14 cellular contexts compared by ENCODE assay signal in the genomic region with DNA sequence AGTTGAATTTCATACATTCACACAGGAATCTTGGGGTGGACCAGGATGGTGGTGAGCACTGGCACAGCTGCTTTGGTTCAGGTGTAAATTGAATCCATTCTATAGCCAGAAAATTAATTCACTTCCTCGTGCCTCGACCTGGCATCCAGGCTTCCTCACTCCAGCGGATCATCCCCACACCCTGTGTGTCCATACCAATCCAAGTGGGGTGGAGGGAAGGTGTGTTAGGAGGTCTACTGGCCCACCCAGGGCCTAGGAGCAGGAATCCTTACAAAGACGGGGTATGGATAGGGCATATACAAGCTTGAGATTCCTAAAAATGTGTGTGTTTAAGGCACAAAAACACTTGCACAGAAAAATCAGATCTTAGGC.
DNase-seq lines count a peak whose midpoint lies in the region; ATAC-seq and TF ChIP-seq lines count a peak whose summit lies in the region.
"Had no signal": no experiment of that assay in that cellular context is flagged by ENCODE, and none has a peak within 500 bp of the region (broad histone marks: within the 10 kb centered on the region; RNA-seq: fewer than 3 reads in every experiment).

No MANE protein-coding gene starts in this region.

- 84% methylated on average over 4 of the region's 4 CpGs for WGBS in hepatocyte (ENCODE audit: low lambda C conversion rate, missing lambda C conversion rate)
- no CpG with 5 or more reads among the region's 4 CpGs for WGBS in neuronal stem cell (ENCODE audit: extremely low coverage in 2 of 2, insufficient read length in 2 of 2, insufficient replicate concordance in 1 of 2), 2 donors

- no peaks in the 10 kb centered on the region for H3K36me3 Mint-ChIP-seq in MCF 10A (ENCODE audit: insufficient read depth, unreplicated experiment)
- H3K36me3 Mint-ChIP-seq in activated naive CD4-positive, alpha-beta T cell treated with anti-CD3 and anti-CD28 coated beads, Interleukin-2, amount 50 U/mL, for 72 hours = no peaks in the 10 kb centered on the region
- H3K36me3 Mint-ChIP-seq: CD4-positive, alpha-beta memory T cell had no signal

- no peaks in the 10 kb centered on the region for H3K79me1 ChIP-seq in neuronal stem cell (ENCODE audit: low read depth, low read length)

- H4K91ac ChIP-seq in neuronal stem cell (ENCODE audit: low read depth, low read length, poor library complexity) = no peak overlapping the region

- peaks cover 0 to 5% of the 10 kb centered on the region in 2 donors for H3K9me3 ChIP-seq in breast epithelium
- no peaks in the 10 kb centered on the region for H3K9me3 ChIP-seq in hepatocyte (ENCODE audit: low read depth)
- H3K9me3 ChIP-seq in neuronal stem cell (replicated peaks in 1 of 2; ENCODE audit: control insufficient read depth in 2 of 2, insufficient read depth in 1 of 2, low read depth in 1 of 2, low read length in 2 of 2) = peaks cover 0 to 2% of the 10 kb centered on the region in 2 donors
- H3K9me3 ChIP-seq in upper lobe of right lung = no peaks in the 10 kb centered on the region
- H3K9me3 ChIP-seq in effector memory CD4-positive, alpha-beta T cell (ENCODE audit: control insufficient read depth, low read length) = no peaks in the 10 kb centered on the region

- H3K79me2 ChIP-seq in hepatocyte = no peaks in the 10 kb centered on the region

- H3K18ac ChIP-seq in neuronal stem cell (ENCODE audit: low read length) = no peak overlapping the region

- H3K4ac ChIP-seq in neuronal stem cell (ENCODE audit: low read length) = no peak overlapping the region

- H2BK15ac ChIP-seq in neuronal stem cell (ENCODE audit: low read length) = no peak overlapping the region

- H2BK12ac ChIP-seq in neuronal stem cell (ENCODE audit: low read length) = no peak overlapping the region

- H4K20me1 ChIP-seq in hepatocyte (ENCODE audit: insufficient read depth, poor library complexity, severe bottlenecking) = no peaks in the 10 kb centered on the region

- no peak for TF ChIP-seq CTCF in breast epithelium (IDR thresholded peaks at IDR 0.05)
- no peak for TF ChIP-seq CTCF in MCF 10A (IDR thresholded peaks at IDR 0.05; ENCODE audit: unreplicated experiment)
- TF ChIP-seq CTCF in hepatocyte (IDR thresholded peaks at IDR 0.05; ENCODE audit: poor library complexity) = no peak
- TF ChIP-seq CTCF in upper lobe of right lung (IDR thresholded peaks at IDR 0.05) = no peak

- DNase-seq in breast epithelium (ENCODE audit: low spot score in 2 of 2) = no peak
- DNase-seq in MCF 10A (ENCODE audit: unreplicated experiment) = no peak
- no peak for DNase-seq in hepatocyte (ENCODE audit: low spot score)
- no peak for DNase-seq in neuronal stem cell (ENCODE audit: low spot score)
- DNase-seq in upper lobe of right lung = no peak
- no peak for DNase-seq in effector memory CD4-positive, alpha-beta T cell
- no peak for DNase-seq in activated naive CD4-positive, alpha-beta T cell treated with anti-CD3 and anti-CD28 coated beads, Interleukin-2, amount 50 U/mL, for 72 hours (ENCODE audit: low spot score in 2 of 2)
- DNase-seq: 8988T; AML-193; CD4-positive, alpha-beta memory T cell; EL; GOT3; H9 had no signal

- H3K23ac ChIP-seq in neuronal stem cell (ENCODE audit: low read depth, low read length, poor library complexity) = no peak overlapping the region

- no TSS peak for BruUV-seq in MCF 10A (replicated peaks; lab: Mats Ljungman, UMichigan)

- H2BK120ac ChIP-seq in neuronal stem cell (ENCODE audit: low read depth, low read length) = no peak overlapping the region

- H4K8ac ChIP-seq in neuronal stem cell (ENCODE audit: low read depth, low read length) = peak overlapping the region; percentile 9

- intact Hi-C loops in breast epithelium (cut with DNase I; ENCODE audit: low total_unique reads) (no loop called here), MCF 10A (cut with micrococcal nuclease) (no loop called here), upper lobe of right lung (cut with DNase I) (no loop called here)

- H3K14ac ChIP-seq in neuronal stem cell (ENCODE audit: low read length) = no peak overlapping the region

- ATAC-seq in upper lobe of right lung (peak; percentile 9), HG03095 (IDR thresholded peaks at IDR 0.05; ENCODE audit: unreplicated experiment) (no peak)
- ATAC-seq in activated naive CD4-positive, alpha-beta T cell treated with anti-CD3 and anti-CD28 coated beads, Interleukin-2, amount 50 U/mL, for 72 hours = no peak

- H3K27ac ChIP-seq in breast epithelium (peak overlapping the region; percentile 22 to 66), hepatocyte (peak overlapping the region; percentile 53), neuronal stem cell (replicated peaks; ENCODE audit: low read length) (no peak overlapping the region), upper lobe of right lung (no peak overlapping the region)
- H3K27ac ChIP-seq in effector memory CD4-positive, alpha-beta T cell (ENCODE audit: insufficient read depth, low read length, poor library complexity, severe bottlenecking) = no peak overlapping the region

- no peak overlapping the region for H3K4me3 ChIP-seq in breast epithelium
- no peak overlapping the region for H3K4me3 ChIP-seq in hepatocyte
- H3K4me3 ChIP-seq in neuronal stem cell (ENCODE audit: low read length in 2 of 2) = no peak overlapping the region
- H3K4me3 ChIP-seq in upper lobe of right lung = no peak overlapping the region
- no peak overlapping the region for H3K4me3 ChIP-seq in effector memory CD4-positive, alpha-beta T cell (ENCODE audit: insufficient read depth, low read depth, low read length, poor library complexity, severe bottlenecking)

- H3K27ac Mint-ChIP-seq in MCF 10A (ENCODE audit: low read depth, unreplicated experiment) = no peak overlapping the region
- H3K27ac Mint-ChIP-seq in activated naive CD4-positive, alpha-beta T cell treated with anti-CD3 and anti-CD28 coated beads, Interleukin-2, amount 50 U/mL, for 72 hours = no peak overlapping the region
- H3K27ac Mint-ChIP-seq: CD4-positive, alpha-beta memory T cell; H9 had no signal

- H3K36me3 ChIP-seq in breast epithelium (no peaks in the 10 kb centered on the region), hepatocyte (replicated peaks; ENCODE audit: insufficient read depth, low read depth) (no peaks in the 10 kb centered on the region), neuronal stem cell (replicated peaks in 1 of 2; ENCODE audit: control insufficient read depth in 2 of 2, insufficient read depth in 2 of 2, low read length in 2 of 2) (no peaks in the 10 kb centered on the region), upper lobe of right lung (no peaks in the 10 kb centered on the region)
- H3K36me3 ChIP-seq in effector memory CD4-positive, alpha-beta T cell (ENCODE audit: control insufficient read depth, insufficient read depth, low read length) = no peaks in the 10 kb centered on the region

- H3K9me3 Mint-ChIP-seq in MCF 10A (ENCODE audit: unreplicated experiment) = peaks cover 31% of the 10 kb centered on the region
- H3K9me3 Mint-ChIP-seq in activated naive CD4-positive, alpha-beta T cell treated with anti-CD3 and anti-CD28 coated beads, Interleukin-2, amount 50 U/mL, for 72 hours = peaks cover 0 to 4% of the 10 kb centered on the region in 2 donors

- H2BK5ac ChIP-seq in neuronal stem cell (ENCODE audit: low read length) = no peak overlapping the region

- no peak overlapping the region for H3K4me3 Mint-ChIP-seq in MCF 10A (ENCODE audit: unreplicated experiment)
- H3K4me3 Mint-ChIP-seq: CD4-positive, alpha-beta memory T cell; H9 had no signal

- H3K27me3 Mint-ChIP-seq in MCF 10A (ENCODE audit: insufficient read depth, unreplicated experiment) = no peaks in the 10 kb centered on the region
- H3K27me3 Mint-ChIP-seq: CD4-positive, alpha-beta memory T cell had no signal

- TF ChIP-seq POLR2A in breast epithelium (IDR thresholded peaks at IDR 0.05) = no peak

- H2AK5ac ChIP-seq in neuronal stem cell (ENCODE audit: low read depth, low read length) = no peak overlapping the region

- no peak overlapping the region for H3K9ac ChIP-seq in neuronal stem cell (ENCODE audit: low read depth, low read length, poor library complexity)

- H2AFZ ChIP-seq in hepatocyte (no peak overlapping the region), neuronal stem cell (ENCODE audit: low read length) (no peak overlapping the region)

- CTCF ChIA-PET in MCF 10A (lab: Yijun Ruan, JAX) = interaction anchor here (0.6 to 0.8 kb wide), 2 partner anchors 118 to 393 kb away, joined by 3 to 4 read pairs; no protein-coding TSS in a partner anchor

- POLR2A ChIA-PET in MCF 10A (lab: Yijun Ruan, JAX) = no interaction called here

- H3K9me2 ChIP-seq in hepatocyte (replicated peaks; ENCODE audit: insufficient read depth) = no peaks in the 10 kb centered on the region

- H3K27me3 ChIP-seq in breast epithelium (no peaks in the 10 kb centered on the region), hepatocyte (no peaks in the 10 kb centered on the region), neuronal stem cell (ENCODE audit: control insufficient read depth in 3 of 3, insufficient read depth in 3 of 3, low read depth in 1 of 3, low read length in 3 of 3) (no peaks in the 10 kb centered on the region), upper lobe of right lung (no peaks in the 10 kb centered on the region)
- no peaks in the 10 kb centered on the region for H3K27me3 ChIP-seq in effector memory CD4-positive, alpha-beta T cell (replicated peaks; ENCODE audit: control insufficient read depth, insufficient read depth, low read length, poor library complexity, severe bottlenecking)

- H3K4me2 ChIP-seq in hepatocyte (no peak overlapping the region), neuronal stem cell (ENCODE audit: insufficient read depth, low read length, poor library complexity, severe bottlenecking) (no peak overlapping the region)

- no peaks in the 10 kb centered on the region for H3K4me1 Mint-ChIP-seq in MCF 10A (ENCODE audit: insufficient read depth, unreplicated experiment)
- H3K4me1 Mint-ChIP-seq: CD4-positive, alpha-beta memory T cell had no signal

- H3K4me1 ChIP-seq in breast epithelium = no peaks in the 10 kb centered on the region
- peaks cover 3% of the 10 kb centered on the region for H3K4me1 ChIP-seq in hepatocyte (ENCODE audit: insufficient read depth)
- peaks cover 0 to 2% of the 10 kb centered on the region in 2 donors for H3K4me1 ChIP-seq in neuronal stem cell (ENCODE audit: control insufficient read depth in 2 of 2, insufficient read depth in 1 of 2, low read depth in 1 of 2, low read length in 2 of 2)
- H3K4me1 ChIP-seq in upper lobe of right lung = no peaks in the 10 kb centered on the region
- no peaks in the 10 kb centered on the region for H3K4me1 ChIP-seq in effector memory CD4-positive, alpha-beta T cell (ENCODE audit: control insufficient read depth, insufficient read depth, low read length, poor library complexity, severe bottlenecking)

Comparison
In these comparisons a context has a peak if more than half of its experiments do, and no peak if none do; other contexts are left out.
1. H3K27ac ChIP-seq: peak in breast epithelium (2 of 2) and hepatocyte (single experiment); none in neuronal stem cell (single experiment), upper lobe of right lung (single experiment) and effector memory CD4-positive, alpha-beta T cell (single experiment).